8 cellular contexts compared by ENCODE assay signal in genomic region chr6:34791164-34791841, GRCh38.
A peak's percentile ranks its signal among the peaks of the same experiment; 100 is the strongest.
DNase-seq lines count a peak whose midpoint lies in the region; ATAC-seq and TF ChIP-seq lines count a peak whose summit lies in the region.

No MANE protein-coding gene starts in this region.

- peak; percentile 25 for ATAC-seq in HG02885 (IDR thresholded peaks at IDR 0.05; ENCODE audit: poor library complexity, unreplicated experiment)
- ATAC-seq in stimulated activated naive CD8-positive, alpha-beta T cell treated with anti-CD3 and anti-CD28 coated beads, Interleukin-15, Interleukin-2, amounts not matched to agents 100 U/mL and 50 U/mL, for 24 hours: peak; percentile 38

- no peaks in the 10 kb centered on the region for H3K9me3 ChIP-seq in mucosa of rectum (ENCODE audit: control insufficient read depth in 2 of 2, low read length in 2 of 2)

- H3K27ac ChIP-seq in 22Rv1: peak overlapping the region; percentile 79
- peak overlapping the region; percentile 88 for H3K27ac ChIP-seq in epithelial cell of prostate
- H3K27ac ChIP-seq in mucosa of rectum (ENCODE audit: low read depth in 2 of 2, low read length in 2 of 2): peak overlapping the region; percentile 83 to 90

- H3K36me3 ChIP-seq in mucosa of rectum (ENCODE audit: control insufficient read depth in 2 of 2, insufficient read depth in 2 of 2, low read length in 2 of 2): no peaks in the 10 kb centered on the region

- TF ChIP-seq CTCF in 22Rv1 (IDR thresholded peaks at IDR 0.05): 0 out of 2 replicates have a peak, but pooled peaks have one; percentile 20
- TF ChIP-seq CTCF in GM12872 (IDR thresholded peaks at IDR 0.05; ENCODE audit: insufficient read depth, low read depth, low read length): peak; percentile 20; the same call in 1 of the 3 replicates

- DNase-seq in NCI-H446 (lab: John Stamatoyannopoulos, UW) (peak; percentile 17 to 47), epithelial cell of prostate (ENCODE audit: low read depth, low spot score) (no peak)
- peak; percentile 3 to 41 (median 15) for DNase-seq in activated CD8-positive, alpha-beta memory T cell treated with anti-CD3 and anti-CD28 coated beads for 48 hours (ENCODE audit: low read depth in 2 of 3, low spot score in 2 of 3)
- DNase-seq in stimulated activated naive CD8-positive, alpha-beta T cell treated with anti-CD3 and anti-CD28 coated beads, Interleukin-15, Interleukin-2, amounts not matched to agents 100 U/mL and 50 U/mL, for 24 hours: peak; percentile 52

- H3K27me3 ChIP-seq in mucosa of rectum (ENCODE audit: control insufficient read depth in 2 of 2, insufficient read depth in 2 of 2, low read length in 2 of 2): no peaks in the 10 kb centered on the region

- peak overlapping the region; percentile 86 to 97 for H3K9ac ChIP-seq in mucosa of rectum (ENCODE audit: low read depth in 1 of 2, low read length in 2 of 2)

- H3K4me3 ChIP-seq in mucosa of rectum (ENCODE audit: low read length in 2 of 2): peak overlapping the region; percentile 84 to 96

- peaks cover 8% of the 10 kb centered on the region in 2 donors for H3K4me1 ChIP-seq in mucosa of rectum (ENCODE audit: control insufficient read depth in 2 of 2, insufficient read depth in 2 of 2, low read length in 2 of 2)
